8 cellular contexts compared by ENCODE assay signal in genomic region chr9:122940603-122941559, GRCh38. TPM values are rescaled to one million over a fixed set of nuclear protein-coding genes. Genes with fewer than 3 reads are reported as not detected.
DNase-seq lines count a peak whose midpoint lies in the region; ATAC-seq and TF ChIP-seq lines count a peak whose summit lies in the region.

Gene RABGAP1 (plus strand): TSS chr9:122941020. CDS start chr9:122957060, 16,040 bp downstream.

- H3K4me1 ChIP-seq in testis = peaks cover 26% of the 10 kb centered on the region

- intact Hi-C loops in testis (cut with DNase I; ENCODE audit: low total_unique reads) = no loop called here

- H3K4me3 ChIP-seq in GM06990 (replicated peaks; ENCODE audit: low read depth, low read length) = peak within 1 kb of the TSS; percentile 88
- H3K4me3 ChIP-seq in testis = peak within 1 kb of the TSS; percentile 82 to 85

- TF ChIP-seq CTCF in GM06990 (IDR thresholded peaks at IDR 0.05; ENCODE audit: insufficient read depth, low read length, poor library complexity, severe bottlenecking) (no peak), omental fat pad (IDR thresholded peaks at IDR 0.05) (no peak), testis (IDR thresholded peaks at IDR 0.05) (no peak)

- DNase-seq in GM06990 (ENCODE audit: extremely low read depth, insufficient read length) = peak; percentile 93
- DNase-seq in NCI-H1092 (lab: John Stamatoyannopoulos, UW) = peak; percentile 98
- DNase-seq in activated naive CD4-positive, alpha-beta T cell treated with anti-CD3 and anti-CD28 coated beads, Interleukin-2, amount 50 U/mL, for 72 hours (ENCODE audit: low spot score in 2 of 2) = peak; percentile 95 to 97
- DNase-seq in glomerular visceral epithelial cell (ENCODE audit: extremely low spot score) = peak; percentile 99
- peak; percentile 97 for DNase-seq in omental fat pad (ENCODE audit: low spot score)
- DNase-seq in testis = peak; percentile 99

- TF ChIP-seq POLR2A in testis (IDR thresholded peaks at IDR 0.05) = no peak

- peak within 1 kb of the TSS; percentile 92 to 94 for H3K27ac ChIP-seq in testis

- H3K27me3 ChIP-seq in GM06990 (replicated peaks; ENCODE audit: control insufficient read depth, insufficient read depth, low read length) (no peaks in the 10 kb centered on the region), testis (no peaks in the 10 kb centered on the region)

- ATAC-seq in HG02588 (IDR thresholded peaks at IDR 0.05; ENCODE audit: unreplicated experiment) (peak; percentile 96), SK-N-SH treated with all-trans-retinoic acid at 6 μM for 48 hours (peak; percentile 98), omental fat pad (ENCODE audit: low FRiP score) (peak; percentile 99)
- ATAC-seq in activated naive CD4-positive, alpha-beta T cell treated with anti-CD3 and anti-CD28 coated beads, Interleukin-2, amount 50 U/mL, for 72 hours = peak; percentile 98

- WGBS in testis, 2 donors = 0 to 1% methylated on average over 26 to 36 of the region's 56 CpGs

- H3K36me3 Mint-ChIP-seq in activated naive CD4-positive, alpha-beta T cell treated with anti-CD3 and anti-CD28 coated beads, Interleukin-2, amount 50 U/mL, for 72 hours = peaks cover 13 to 14% of the 10 kb centered on the region in 2 donors

- H3K27ac Mint-ChIP-seq in activated naive CD4-positive, alpha-beta T cell treated with anti-CD3 and anti-CD28 coated beads, Interleukin-2, amount 50 U/mL, for 72 hours = peak within 1 kb of the TSS; percentile 93 to 98

- H3K9me3 ChIP-seq in testis = no peaks in the 10 kb centered on the region

- H3K9me3 Mint-ChIP-seq in activated naive CD4-positive, alpha-beta T cell treated with anti-CD3 and anti-CD28 coated beads, Interleukin-2, amount 50 U/mL, for 72 hours = no peaks in the 10 kb centered on the region

- peaks cover 3% of the 10 kb centered on the region for H3K36me3 ChIP-seq in GM06990 (ENCODE audit: control insufficient read depth, insufficient read depth, low read length)
- H3K36me3 ChIP-seq in testis (ENCODE audit: low read depth, missing control alignments) = no peaks in the 10 kb centered on the region

TF ChIP-seq in SK-N-SH treated with all-trans-retinoic acid at 6 μM for 48 hours, 23 proteins besides CTCF, POLR2A, EP300 and RAD21:
- TF ChIP-seq ARNTL (CRISPR knock-in tag; IDR thresholded peaks at IDR 0.05; ENCODE audit: borderline replicate concordance, low read depth) (no peak), GLIS3 (CRISPR knock-in tag; IDR thresholded peaks at IDR 0.05) (0 out of 2 replicates have a peak, but pooled peaks have one; percentile 66), ZNF565 (CRISPR knock-in tag; conservative IDR thresholded peaks at IDR 0.05; ENCODE audit: low read depth) (no peak), POU6F1 (CRISPR knock-in tag; IDR thresholded peaks at IDR 0.05; ENCODE audit: borderline replicate concordance, low read depth) (no peak), PATZ1 (CRISPR knock-in tag; IDR thresholded peaks at IDR 0.05; ENCODE audit: borderline replicate concordance) (0 out of 2 replicates have a peak, but pooled peaks have one; percentile 30), ZC3H10 (CRISPR knock-in tag; IDR thresholded peaks at IDR 0.05) (no peak), BACH2 (CRISPR knock-in tag; IDR thresholded peaks at IDR 0.05; ENCODE audit: borderline replicate concordance) (no peak), TSHZ2 (CRISPR knock-in tag; IDR thresholded peaks at IDR 0.05) (0 out of 2 replicates have a peak, but pooled peaks have one; percentile 26)

RNA-seq across cellular contexts. Expression of gene RABGAP1, which starts in this region (rescaled TPM):
- 10 to 100 TPM; 35.6 to 44.2 TPM for total RNA-seq in activated naive CD4-positive, alpha-beta T cell treated with anti-CD3 and anti-CD28 coated beads, Interleukin-2, amount 50 U/mL, for 72 hours
- 10 to 100 TPM; 38.3 to 78.3 (median 48.5) TPM for total RNA-seq in omental fat pad
- 100 to 1,000 TPM in 1 of 2 donors, 10 to 100 TPM in 1; 94.0 to 113 TPM for total RNA-seq in testis
- polyA plus RNA-seq in testis (ENCODE audit: insufficient read depth, low read depth, low replicate concordance) = 53.0 TPM

Comparison
In these comparisons a context has a peak if more than half of its experiments do, and no peak if none do; other contexts are left out.
1. Peak in every context shown above with its lines: DNase-seq, ATAC-seq, H3K4me3 ChIP-seq and H3K27ac ChIP-seq.